Comparison of ENCODE assay signal across 1 cellular context in the genomic region with DNA sequence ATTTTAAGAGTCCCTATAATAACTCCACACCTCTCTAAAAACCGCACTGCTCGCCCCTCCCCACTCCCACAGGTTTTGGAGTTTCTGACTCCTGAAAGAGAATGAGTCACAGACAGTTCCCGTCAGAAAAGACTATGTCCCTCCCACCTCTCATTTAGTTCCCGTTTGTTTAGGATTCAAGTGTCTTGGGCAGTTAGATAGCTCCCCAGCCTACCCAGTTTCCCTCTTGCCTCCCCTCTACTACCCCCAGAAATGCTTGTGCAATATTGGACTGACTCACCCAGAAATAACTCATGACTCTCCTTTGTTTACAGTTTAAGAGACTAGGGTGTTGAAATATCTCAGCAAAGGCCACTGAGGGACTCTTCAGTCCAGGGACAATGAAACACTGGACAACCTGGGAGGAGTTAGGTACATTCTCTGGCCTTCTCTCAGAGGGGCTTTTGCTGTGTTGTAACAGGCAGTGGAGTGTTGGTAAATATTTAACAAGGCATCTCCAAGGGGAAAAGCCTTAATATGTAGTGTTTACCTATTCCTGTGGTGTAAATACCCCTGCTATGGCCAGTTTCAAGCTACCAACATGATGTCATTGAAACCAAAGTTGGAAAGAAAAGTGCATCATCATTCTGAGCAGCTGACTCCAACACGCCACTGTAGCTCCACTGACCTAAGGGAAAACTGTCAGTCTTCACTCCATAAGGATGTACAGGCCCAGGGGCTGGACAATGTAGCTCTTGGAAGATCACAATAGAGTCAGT.
TF ChIP-seq lines count a peak whose summit lies in the region.

No MANE protein-coding gene starts in this region.

TF ChIP-seq in HepG2, 621 proteins besides CTCF, POLR2A, EP300 and RAD21 (continued from another document and continues in another):
- TF ChIP-seq, protein P1, sequence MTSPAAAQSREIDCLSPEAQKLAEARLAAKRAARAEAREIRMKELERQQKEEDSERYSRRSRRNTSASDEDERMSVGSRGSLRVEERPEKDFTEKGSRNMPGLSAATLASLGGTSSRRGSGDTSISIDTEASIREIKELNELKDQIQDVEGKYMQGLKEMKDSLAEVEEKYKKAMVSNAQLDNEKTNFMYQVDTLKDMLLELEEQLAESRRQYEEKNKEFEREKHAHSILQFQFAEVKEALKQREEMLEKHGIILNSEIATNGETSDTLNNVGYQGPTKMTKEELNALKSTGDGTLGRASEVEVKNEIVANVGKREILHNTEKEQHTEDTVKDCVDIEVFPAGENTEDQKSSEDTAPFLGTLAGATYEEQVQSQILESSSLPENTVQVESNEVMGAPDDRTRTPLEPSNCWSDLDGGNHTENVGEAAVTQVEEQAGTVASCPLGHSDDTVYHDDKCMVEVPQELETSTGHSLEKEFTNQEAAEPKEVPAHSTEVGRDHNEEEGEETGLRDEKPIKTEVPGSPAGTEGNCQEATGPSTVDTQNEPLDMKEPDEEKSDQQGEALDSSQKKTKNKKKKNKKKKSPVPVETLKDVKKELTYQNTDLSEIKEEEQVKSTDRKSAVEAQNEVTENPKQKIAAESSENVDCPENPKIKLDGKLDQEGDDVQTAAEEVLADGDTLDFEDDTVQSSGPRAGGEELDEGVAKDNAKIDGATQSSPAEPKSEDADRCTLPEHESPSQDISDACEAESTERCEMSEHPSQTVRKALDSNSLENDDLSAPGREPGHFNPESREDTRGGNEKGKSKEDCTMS (CRISPR knock-in tag; conservative IDR thresholded peaks at IDR 0.05): no peak
- TF ChIP-seq ZNF317 (CRISPR knock-in tag; IDR thresholded peaks at IDR 0.05) (peak; percentile 67), CAMTA2 (CRISPR knock-in tag; IDR thresholded peaks at IDR 0.05; ENCODE audit: borderline replicate concordance) (no peak), ZNF703 (CRISPR knock-in tag; IDR thresholded peaks at IDR 0.05; ENCODE audit: borderline replicate concordance) (0 out of 2 replicates have a peak, but pooled peaks have one; percentile 7), TBP (CRISPR knock-in tag; IDR thresholded peaks at IDR 0.05) (no peak), FOXC1 (CRISPR knock-in tag; IDR thresholded peaks at IDR 0.05; ENCODE audit: borderline replicate concordance) (no peak; the same call in 1 of the 2 replicates), RXRA (CRISPR knock-in tag; IDR thresholded peaks at IDR 0.05) (peak; percentile 67; the same call in 1 of the 2 replicates), ZNF724P (CRISPR knock-in tag; IDR thresholded peaks at IDR 0.05; ENCODE audit: borderline replicate concordance) (no peak), NFYC (CRISPR knock-in tag; IDR thresholded peaks at IDR 0.05) (no peak; the same call in 1 of the 2 replicates), MTA1 (CRISPR knock-in tag; IDR thresholded peaks at IDR 0.05; ENCODE audit: borderline replicate concordance) (no peak; the same call in 1 of the 2 replicates), FOSL2 (CRISPR knock-in tag; IDR thresholded peaks at IDR 0.05) (peak; percentile 98), ZNF24 (IDR thresholded peaks at IDR 0.05) (no peak), ZNF510 (CRISPR knock-in tag; IDR thresholded peaks at IDR 0.05; ENCODE audit: low read depth) (peak; percentile 80; the same call in 1 of the 2 replicates), PITX1 (CRISPR knock-in tag; IDR thresholded peaks at IDR 0.05) (peak; percentile 94), MEIS2 (CRISPR knock-in tag; IDR thresholded peaks at IDR 0.05) (no peak), JUND (CRISPR knock-in tag; IDR thresholded peaks at IDR 0.05) (peak; percentile 99), SP1 (IDR thresholded peaks at IDR 0.05) (no peak), SP1 (CRISPR knock-in tag; IDR thresholded peaks at IDR 0.05) (peak; percentile 35; the same call in 1 of the 2 replicates), ZNF629 (CRISPR knock-in tag; conservative IDR thresholded peaks at IDR 0.05) (no peak; the same call in 1 of the 2 replicates), CEBPG (CRISPR knock-in tag; IDR thresholded peaks at IDR 0.05) (peak; percentile 99)
- TF ChIP-seq, protein P2, sequence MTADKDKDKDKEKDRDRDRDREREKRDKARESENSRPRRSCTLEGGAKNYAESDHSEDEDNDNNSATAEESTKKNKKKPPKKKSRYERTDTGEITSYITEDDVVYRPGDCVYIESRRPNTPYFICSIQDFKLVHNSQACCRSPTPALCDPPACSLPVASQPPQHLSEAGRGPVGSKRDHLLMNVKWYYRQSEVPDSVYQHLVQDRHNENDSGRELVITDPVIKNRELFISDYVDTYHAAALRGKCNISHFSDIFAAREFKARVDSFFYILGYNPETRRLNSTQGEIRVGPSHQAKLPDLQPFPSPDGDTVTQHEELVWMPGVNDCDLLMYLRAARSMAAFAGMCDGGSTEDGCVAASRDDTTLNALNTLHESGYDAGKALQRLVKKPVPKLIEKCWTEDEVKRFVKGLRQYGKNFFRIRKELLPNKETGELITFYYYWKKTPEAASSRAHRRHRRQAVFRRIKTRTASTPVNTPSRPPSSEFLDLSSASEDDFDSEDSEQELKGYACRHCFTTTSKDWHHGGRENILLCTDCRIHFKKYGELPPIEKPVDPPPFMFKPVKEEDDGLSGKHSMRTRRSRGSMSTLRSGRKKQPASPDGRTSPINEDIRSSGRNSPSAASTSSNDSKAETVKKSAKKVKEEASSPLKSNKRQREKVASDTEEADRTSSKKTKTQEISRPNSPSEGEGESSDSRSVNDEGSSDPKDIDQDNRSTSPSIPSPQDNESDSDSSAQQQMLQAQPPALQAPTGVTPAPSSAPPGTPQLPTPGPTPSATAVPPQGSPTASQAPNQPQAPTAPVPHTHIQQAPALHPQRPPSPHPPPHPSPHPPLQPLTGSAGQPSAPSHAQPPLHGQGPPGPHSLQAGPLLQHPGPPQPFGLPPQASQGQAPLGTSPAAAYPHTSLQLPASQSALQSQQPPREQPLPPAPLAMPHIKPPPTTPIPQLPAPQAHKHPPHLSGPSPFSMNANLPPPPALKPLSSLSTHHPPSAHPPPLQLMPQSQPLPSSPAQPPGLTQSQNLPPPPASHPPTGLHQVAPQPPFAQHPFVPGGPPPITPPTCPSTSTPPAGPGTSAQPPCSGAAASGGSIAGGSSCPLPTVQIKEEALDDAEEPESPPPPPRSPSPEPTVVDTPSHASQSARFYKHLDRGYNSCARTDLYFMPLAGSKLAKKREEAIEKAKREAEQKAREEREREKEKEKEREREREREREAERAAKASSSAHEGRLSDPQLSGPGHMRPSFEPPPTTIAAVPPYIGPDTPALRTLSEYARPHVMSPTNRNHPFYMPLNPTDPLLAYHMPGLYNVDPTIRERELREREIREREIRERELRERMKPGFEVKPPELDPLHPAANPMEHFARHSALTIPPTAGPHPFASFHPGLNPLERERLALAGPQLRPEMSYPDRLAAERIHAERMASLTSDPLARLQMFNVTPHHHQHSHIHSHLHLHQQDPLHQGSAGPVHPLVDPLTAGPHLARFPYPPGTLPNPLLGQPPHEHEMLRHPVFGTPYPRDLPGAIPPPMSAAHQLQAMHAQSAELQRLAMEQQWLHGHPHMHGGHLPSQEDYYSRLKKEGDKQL (CRISPR knock-in tag; IDR thresholded peaks at IDR 0.05; ENCODE audit: low read depth): peak; percentile 80; the same call in 1 of the 2 replicates
- TF ChIP-seq, protein P3, sequence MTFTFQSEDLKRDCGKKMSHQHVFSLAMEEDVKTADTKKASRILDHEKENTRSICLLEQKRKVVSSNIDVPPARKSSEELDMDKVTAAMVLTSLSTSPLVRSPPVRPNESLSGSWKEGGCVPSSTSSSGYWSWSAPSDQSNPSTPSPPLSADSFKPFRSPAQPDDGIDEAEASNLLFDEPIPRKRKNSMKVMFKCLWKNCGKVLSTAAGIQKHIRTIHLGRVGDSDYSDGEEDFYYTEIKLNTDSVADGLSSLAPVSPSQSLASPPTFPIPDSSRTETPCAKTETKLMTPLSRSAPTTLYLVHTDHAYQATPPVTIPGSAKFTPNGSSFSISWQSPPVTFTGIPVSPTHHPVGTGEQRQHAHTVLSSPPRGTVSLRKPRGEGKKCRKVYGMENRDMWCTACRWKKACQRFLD (CRISPR knock-in tag; IDR thresholded peaks at IDR 0.05; ENCODE audit: borderline replicate concordance): no peak
- TF ChIP-seq, protein P4, sequence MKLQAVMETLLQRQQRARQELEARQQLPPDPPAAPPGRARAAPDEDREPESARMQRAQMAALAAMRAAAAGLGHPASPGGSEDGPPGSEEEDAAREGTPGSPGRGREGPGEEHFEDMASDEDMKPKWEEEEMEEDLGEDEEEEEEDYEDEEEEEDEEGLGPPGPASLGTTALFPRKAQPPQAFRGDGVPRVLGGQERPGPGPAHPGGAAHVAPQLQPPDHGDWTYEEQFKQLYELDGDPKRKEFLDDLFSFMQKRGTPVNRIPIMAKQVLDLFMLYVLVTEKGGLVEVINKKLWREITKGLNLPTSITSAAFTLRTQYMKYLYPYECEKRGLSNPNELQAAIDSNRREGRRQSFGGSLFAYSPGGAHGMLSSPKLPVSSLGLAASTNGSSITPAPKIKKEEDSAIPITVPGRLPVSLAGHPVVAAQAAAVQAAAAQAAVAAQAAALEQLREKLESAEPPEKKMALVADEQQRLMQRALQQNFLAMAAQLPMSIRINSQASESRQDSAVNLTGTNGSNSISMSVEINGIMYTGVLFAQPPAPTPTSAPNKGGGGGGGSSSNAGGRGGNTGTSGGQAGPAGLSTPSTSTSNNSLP (IDR thresholded peaks at IDR 0.05; ENCODE audit: low read depth, low read length): peak; percentile 74
- TF ChIP-seq, protein P5, sequence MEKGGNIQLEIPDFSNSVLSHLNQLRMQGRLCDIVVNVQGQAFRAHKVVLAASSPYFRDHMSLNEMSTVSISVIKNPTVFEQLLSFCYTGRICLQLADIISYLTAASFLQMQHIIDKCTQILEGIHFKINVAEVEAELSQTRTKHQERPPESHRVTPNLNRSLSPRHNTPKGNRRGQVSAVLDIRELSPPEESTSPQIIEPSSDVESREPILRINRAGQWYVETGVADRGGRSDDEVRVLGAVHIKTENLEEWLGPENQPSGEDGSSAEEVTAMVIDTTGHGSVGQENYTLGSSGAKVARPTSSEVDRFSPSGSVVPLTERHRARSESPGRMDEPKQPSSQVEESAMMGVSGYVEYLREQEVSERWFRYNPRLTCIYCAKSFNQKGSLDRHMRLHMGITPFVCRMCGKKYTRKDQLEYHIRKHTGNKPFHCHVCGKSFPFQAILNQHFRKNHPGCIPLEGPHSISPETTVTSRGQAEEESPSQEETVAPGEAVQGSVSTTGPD (CRISPR knock-in tag; IDR thresholded peaks at IDR 0.05): peak; percentile 26; the same call in 1 of the 2 replicates
- TF ChIP-seq, protein P6, sequence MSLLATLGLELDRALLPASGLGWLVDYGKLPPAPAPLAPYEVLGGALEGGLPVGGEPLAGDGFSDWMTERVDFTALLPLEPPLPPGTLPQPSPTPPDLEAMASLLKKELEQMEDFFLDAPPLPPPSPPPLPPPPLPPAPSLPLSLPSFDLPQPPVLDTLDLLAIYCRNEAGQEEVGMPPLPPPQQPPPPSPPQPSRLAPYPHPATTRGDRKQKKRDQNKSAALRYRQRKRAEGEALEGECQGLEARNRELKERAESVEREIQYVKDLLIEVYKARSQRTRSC (CRISPR knock-in tag; IDR thresholded peaks at IDR 0.05; ENCODE audit: low read depth): no peak
- TF ChIP-seq, protein P7, sequence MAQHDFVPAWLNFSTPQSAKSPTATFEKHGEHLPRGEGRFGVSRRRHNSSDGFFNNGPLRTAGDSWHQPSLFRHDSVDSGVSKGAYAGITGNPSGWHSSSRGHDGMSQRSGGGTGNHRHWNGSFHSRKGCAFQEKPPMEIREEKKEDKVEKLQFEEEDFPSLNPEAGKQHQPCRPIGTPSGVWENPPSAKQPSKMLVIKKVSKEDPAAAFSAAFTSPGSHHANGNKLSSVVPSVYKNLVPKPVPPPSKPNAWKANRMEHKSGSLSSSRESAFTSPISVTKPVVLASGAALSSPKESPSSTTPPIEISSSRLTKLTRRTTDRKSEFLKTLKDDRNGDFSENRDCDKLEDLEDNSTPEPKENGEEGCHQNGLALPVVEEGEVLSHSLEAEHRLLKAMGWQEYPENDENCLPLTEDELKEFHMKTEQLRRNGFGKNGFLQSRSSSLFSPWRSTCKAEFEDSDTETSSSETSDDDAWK (CRISPR knock-in tag; IDR thresholded peaks at IDR 0.05): no peak
- TF ChIP-seq, protein P8, sequence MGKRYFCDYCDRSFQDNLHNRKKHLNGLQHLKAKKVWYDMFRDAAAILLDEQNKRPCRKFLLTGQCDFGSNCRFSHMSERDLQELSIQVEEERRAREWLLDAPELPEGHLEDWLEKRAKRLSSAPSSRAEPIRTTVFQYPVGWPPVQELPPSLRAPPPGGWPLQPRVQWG (CRISPR knock-in tag; IDR thresholded peaks at IDR 0.05; ENCODE audit: borderline replicate concordance, low read depth): no peak
- TF ChIP-seq, protein P9, sequence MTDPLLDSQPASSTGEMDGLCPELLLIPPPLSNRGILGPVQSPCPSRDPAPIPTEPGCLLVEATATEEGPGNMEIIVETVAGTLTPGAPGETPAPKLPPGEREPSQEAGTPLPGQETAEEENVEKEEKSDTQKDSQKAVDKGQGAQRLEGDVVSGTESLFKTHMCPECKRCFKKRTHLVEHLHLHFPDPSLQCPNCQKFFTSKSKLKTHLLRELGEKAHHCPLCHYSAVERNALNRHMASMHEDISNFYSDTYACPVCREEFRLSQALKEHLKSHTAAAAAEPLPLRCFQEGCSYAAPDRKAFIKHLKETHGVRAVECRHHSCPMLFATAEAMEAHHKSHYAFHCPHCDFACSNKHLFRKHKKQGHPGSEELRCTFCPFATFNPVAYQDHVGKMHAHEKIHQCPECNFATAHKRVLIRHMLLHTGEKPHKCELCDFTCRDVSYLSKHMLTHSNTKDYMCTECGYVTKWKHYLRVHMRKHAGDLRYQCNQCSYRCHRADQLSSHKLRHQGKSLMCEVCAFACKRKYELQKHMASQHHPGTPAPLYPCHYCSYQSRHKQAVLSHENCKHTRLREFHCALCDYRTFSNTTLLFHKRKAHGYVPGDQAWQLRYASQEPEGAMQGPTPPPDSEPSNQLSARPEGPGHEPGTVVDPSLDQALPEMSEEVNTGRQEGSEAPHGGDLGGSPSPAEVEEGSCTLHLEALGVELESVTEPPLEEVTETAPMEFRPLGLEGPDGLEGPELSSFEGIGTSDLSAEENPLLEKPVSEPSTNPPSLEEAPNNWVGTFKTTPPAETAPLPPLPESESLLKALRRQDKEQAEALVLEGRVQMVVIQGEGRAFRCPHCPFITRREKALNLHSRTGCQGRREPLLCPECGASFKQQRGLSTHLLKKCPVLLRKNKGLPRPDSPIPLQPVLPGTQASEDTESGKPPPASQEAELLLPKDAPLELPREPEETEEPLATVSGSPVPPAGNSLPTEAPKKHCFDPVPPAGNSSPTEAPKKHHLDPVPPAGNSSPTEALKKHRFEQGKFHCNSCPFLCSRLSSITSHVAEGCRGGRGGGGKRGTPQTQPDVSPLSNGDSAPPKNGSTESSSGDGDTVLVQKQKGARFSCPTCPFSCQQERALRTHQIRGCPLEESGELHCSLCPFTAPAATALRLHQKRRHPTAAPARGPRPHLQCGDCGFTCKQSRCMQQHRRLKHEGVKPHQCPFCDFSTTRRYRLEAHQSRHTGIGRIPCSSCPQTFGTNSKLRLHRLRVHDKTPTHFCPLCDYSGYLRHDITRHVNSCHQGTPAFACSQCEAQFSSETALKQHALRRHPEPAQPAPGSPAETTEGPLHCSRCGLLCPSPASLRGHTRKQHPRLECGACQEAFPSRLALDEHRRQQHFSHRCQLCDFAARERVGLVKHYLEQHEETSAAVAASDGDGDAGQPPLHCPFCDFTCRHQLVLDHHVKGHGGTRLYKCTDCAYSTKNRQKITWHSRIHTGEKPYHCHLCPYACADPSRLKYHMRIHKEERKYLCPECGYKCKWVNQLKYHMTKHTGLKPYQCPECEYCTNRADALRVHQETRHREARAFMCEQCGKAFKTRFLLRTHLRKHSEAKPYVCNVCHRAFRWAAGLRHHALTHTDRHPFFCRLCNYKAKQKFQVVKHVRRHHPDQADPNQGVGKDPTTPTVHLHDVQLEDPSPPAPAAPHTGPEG (CRISPR knock-in tag; IDR thresholded peaks at IDR 0.05): no peak
